8 cellular contexts compared by ENCODE assay signal in genomic region chr2:159968282-159968900, GRCh38.
DNase-seq lines count a peak whose midpoint lies in the region; ATAC-seq, FAIRE-seq and TF ChIP-seq lines count a peak whose summit lies in the region.

No MANE protein-coding gene starts in this region.

- WGBS in small intestine, 3 donors, result 14 to 37% (median 30%) methylated on average over 2 of the region's 2 CpGs

- peak; percentile 51 for DNase-seq in SIG-M5 treated with dmso at 0.1 percent for 504 hours (lab: John Stamatoyannopoulos, UW; ENCODE audit: unreplicated experiment)
- no peak for DNase-seq in SIG-M5 (lab: John Stamatoyannopoulos, UW)
- peak; percentile 62 for DNase-seq in NCI-H1105 (lab: John Stamatoyannopoulos, UW)
- DNase-seq in WERI-Rb-1, result peak; percentile 42
- peak in 26 of 42 donors; percentile 7 to 70 (median 42) for DNase-seq in head of caudate nucleus
- peak; percentile 17 for DNase-seq in small intestine
- DNase-seq in GOT3 (lab: John Stamatoyannopoulos, UW), result no peak

- intact Hi-C loops in head of caudate nucleus (cut with DNase I), result no loop called here

- H3K4me3 ChIP-seq in WERI-Rb-1 (ENCODE audit: low read depth, low read length) (no peak overlapping the region), small intestine (ENCODE audit: low read depth in 1 of 2, low read length in 2 of 2) (no peak overlapping the region)

- ATAC-seq in GM21825 (IDR thresholded peaks at IDR 0.05; ENCODE audit: unreplicated experiment), result peak; percentile 58

- no peak for FAIRE-seq in small intestine (lab: Jason Lieb, UNC)

- H3K4me1 ChIP-seq in small intestine (ENCODE audit: control insufficient read depth in 2 of 2, insufficient read depth in 1 of 2, low read depth in 1 of 2, low read length in 1 of 2), result no peaks in the 10 kb centered on the region

- H3K27ac ChIP-seq in WERI-Rb-1 (no peak overlapping the region), small intestine (ENCODE audit: low read depth in 1 of 2, low read length in 1 of 2) (no peak overlapping the region)

- H3K27me3 ChIP-seq in WERI-Rb-1 (ENCODE audit: insufficient read depth, low read depth, severe bottlenecking), result no peaks in the 10 kb centered on the region
- no peaks in the 10 kb centered on the region for H3K27me3 ChIP-seq in small intestine (ENCODE audit: control insufficient read depth in 2 of 2, insufficient read depth in 2 of 2, low read length in 2 of 2)

- TF ChIP-seq CTCF in WERI-Rb-1 (IDR thresholded peaks at IDR 0.05; ENCODE audit: low read depth, low read length), result peak; percentile 72

- H3K36me3 ChIP-seq in WERI-Rb-1, result no peaks in the 10 kb centered on the region
- H3K36me3 ChIP-seq in small intestine (ENCODE audit: control insufficient read depth in 2 of 2, insufficient read depth in 2 of 2, low read length in 2 of 2), result peaks cover 0 to 5% of the 10 kb centered on the region in 2 donors

- H3K9me3 ChIP-seq in WERI-Rb-1 (ENCODE audit: severe bottlenecking), result no peaks in the 10 kb centered on the region
- H3K9me3 ChIP-seq in small intestine (ENCODE audit: control insufficient read depth, low read depth), result no peaks in the 10 kb centered on the region

Comparison
In these comparisons a context has a peak if more than half of its experiments do, and no peak if none do; other contexts are left out.
1. DNase-seq: peak in SIG-M5 treated with dmso at 0.1 percent for 504 hours (single experiment), NCI-H1105 (single experiment), WERI-Rb-1 (single experiment), head of caudate nucleus (26 of 42) and small intestine (single experiment); none in SIG-M5 (single experiment) and GOT3 (single experiment).